28 cellular contexts compared by ENCODE assay signal in the genomic region with DNA sequence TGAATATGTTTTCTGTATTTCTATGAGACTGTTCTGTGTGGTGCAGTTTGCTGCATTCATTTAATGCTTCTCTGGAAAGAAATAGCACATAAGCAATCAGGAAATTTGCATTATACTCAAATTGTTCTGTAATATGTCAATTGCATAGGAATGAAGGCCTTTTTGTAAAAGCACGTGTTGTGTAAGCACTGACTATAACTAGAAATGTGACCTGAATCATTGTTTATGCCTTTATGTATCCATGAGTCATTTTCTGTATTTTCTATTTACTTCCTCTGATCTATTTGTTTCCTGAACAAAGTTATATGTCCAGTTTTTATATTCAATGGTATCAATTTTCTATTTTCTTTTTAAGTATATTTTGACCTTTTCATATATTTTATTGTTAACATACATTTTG.
"Had no signal": no experiment of that assay in that cellular context is flagged by ENCODE, and none has a peak within 500 bp of the region (broad histone marks: within the 10 kb centered on the region; RNA-seq: fewer than 3 reads in every experiment).

No MANE protein-coding gene starts in this region.

- FAIRE-seq: kidney had no signal

- H3K27ac ChIP-seq: epithelial cell of prostate, gastroesophageal sphincter, heart left ventricle, hepatocyte, neural progenitor cell, prostate gland, right atrium auricular region, thyroid gland, vagina had no signal

- H3K36me3 Mint-ChIP-seq: naive thymus-derived CD4-positive, alpha-beta T cell; neural progenitor cell had no signal

- H3K4me3 Mint-ChIP-seq: effector memory CD8-positive, alpha-beta T cell; naive thymus-derived CD4-positive, alpha-beta T cell; neural progenitor cell; stimulated activated naive CD8-positive, alpha-beta T cell treated with anti-CD3 and anti-CD28 coated beads, Interleukin-15, amount 100 ng/mL, for 72 hours had no signal

- H3K27me3 ChIP-seq: gastroesophageal sphincter, hepatocyte, neural progenitor cell, right atrium auricular region, thyroid gland, vagina had no signal

- H3K27me3 Mint-ChIP-seq: effector memory CD8-positive, alpha-beta T cell; naive thymus-derived CD4-positive, alpha-beta T cell; stimulated activated naive CD8-positive, alpha-beta T cell treated with anti-CD3 and anti-CD28 coated beads, Interleukin-15, amount 100 ng/mL, for 72 hours had no signal

- DNase-seq: cortex of kidney; effector memory CD8-positive, alpha-beta T cell; foreskin fibroblast; heart left ventricle; kidney; mesendoderm; midbrain; naive thymus-derived CD4-positive, alpha-beta T cell; stimulated activated CD4-positive, alpha-beta T cell treated with anti-CD3 and anti-CD28 coated beads, Interleukin-12 subunit alpha, Interleukin-12 subunit beta, amount 100 ng/mL, for 4 hours; stimulated activated CD4-positive, alpha-beta T cell treated with anti-CD3 and anti-CD28 coated beads, Interleukin-1b, Interleukin-23, amount 100 ng/mL, for 48 hours; stimulated activated CD4-positive, alpha-beta T cell treated with anti-CD3 and anti-CD28 coated beads, Interleukin-4, amount 100 ng/mL, for 1 hour; stimulated activated CD8-positive, alpha-beta memory T cell treated with anti-CD3 and anti-CD28 coated beads, Interleukin-4, amount 100 ng/mL, for 48 hours; stimulated activated naive CD4-positive, alpha-beta T cell; stimulated activated naive CD8-positive, alpha-beta T cell treated with anti-CD3 and anti-CD28 coated beads, Interleukin-15, amount 100 ng/mL, for 72 hours; thyroid gland; trophoblast cell had no signal

- H3K4me1 ChIP-seq: gastroesophageal sphincter, heart left ventricle, prostate gland, right atrium auricular region, thyroid gland, vagina had no signal

- H3K4me3 ChIP-seq: gastroesophageal sphincter, heart left ventricle, hepatocyte, neural progenitor cell, prostate gland, right atrium auricular region, smooth muscle cell, thyroid gland, vagina had no signal

- ATAC-seq: effector memory CD8-positive, alpha-beta T cell; esophagus mucosa; gastroesophageal sphincter; heart left ventricle; left lobe of liver; naive thymus-derived CD4-positive, alpha-beta T cell; sciatic nerve; stimulated activated naive CD8-positive, alpha-beta T cell treated with anti-CD3 and anti-CD28 coated beads, Interleukin-15, amount 100 ng/mL, for 72 hours had no signal

- H3K9me3 Mint-ChIP-seq: nephron, neural progenitor cell had no signal

- H3K4me1 Mint-ChIP-seq: stimulated activated naive CD8-positive, alpha-beta T cell treated with anti-CD3 and anti-CD28 coated beads, Interleukin-15, amount 100 ng/mL, for 72 hours had no signal

- H3K27ac Mint-ChIP-seq: effector memory CD8-positive, alpha-beta T cell; naive thymus-derived CD4-positive, alpha-beta T cell; nephron; neural progenitor cell; stimulated activated naive CD8-positive, alpha-beta T cell treated with anti-CD3 and anti-CD28 coated beads, Interleukin-15, amount 100 ng/mL, for 72 hours had no signal

- H3K36me3 ChIP-seq: gastroesophageal sphincter, heart left ventricle, neural progenitor cell, prostate gland, right atrium auricular region, thyroid gland, vagina had no signal

- H3K9me3 ChIP-seq: gastroesophageal sphincter, heart left ventricle, prostate gland, right atrium auricular region, thyroid gland, vagina had no signal
